Comparison of ENCODE assay signal across 29 cellular contexts in the genomic region with DNA sequence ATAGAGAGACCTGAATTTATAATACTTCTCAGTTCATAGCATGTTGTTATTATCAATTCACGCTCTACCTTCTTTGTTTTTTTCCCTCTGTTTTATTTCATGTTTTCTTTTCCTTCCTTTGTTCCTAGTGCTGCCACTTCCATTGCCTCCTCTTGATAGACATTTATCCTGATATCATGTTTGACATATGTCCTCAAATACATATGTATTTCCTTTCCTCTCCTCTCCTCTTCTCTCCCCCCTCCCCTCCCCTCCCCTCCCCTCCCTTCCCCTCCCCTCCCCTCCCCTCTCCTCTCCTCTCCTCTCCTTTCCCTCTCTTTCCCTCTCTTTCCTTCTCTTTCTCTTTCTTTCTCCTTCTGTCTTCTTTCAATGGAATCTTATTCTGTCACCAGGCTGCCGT.
"Had no signal": no experiment of that assay in that cellular context is flagged by ENCODE, and none has a peak within 500 bp of the region (broad histone marks: within the 10 kb centered on the region; RNA-seq: fewer than 3 reads in every experiment).

No MANE protein-coding gene starts in this region.

- DNase-seq: stimulated activated CD4-positive, alpha-beta T cell treated with anti-CD3 and anti-CD28 coated beads, Interleukin-2, amount 100 ng/mL, for 48 hours; stimulated activated CD4-positive, alpha-beta T cell treated with anti-CD3 and anti-CD28 coated beads, Interleukin-4, amount 100 ng/mL, for 1 hour; stimulated activated CD4-positive, alpha-beta T cell treated with anti-CD3 and anti-CD28 coated beads, Interleukin-4, amount 100 ng/mL, for 24 hours; stimulated activated CD4-positive, alpha-beta T cell treated with anti-CD3 and anti-CD28 coated beads, Interleukin-4, amount 100 ng/mL, for 4 hours; stimulated activated CD8-positive, alpha-beta memory T cell treated with anti-CD3 and anti-CD28 coated beads, Interleukin-4, amount 100 ng/mL, for 48 hours; stimulated activated naive B cell treated with anti-CD40 and anti-IgM and Interleukin-4, amounts not matched to agents 10 μg/mL and 1 μg/mL and 100 μg/mL, for 72 hours; stimulated activated naive CD4-positive, alpha-beta T cell; stimulated activated naive CD4-positive, alpha-beta T cell treated with Interleukin-2 at 50 U/mL for 16 hours; stimulated activated naive CD8-positive, alpha-beta T cell treated with anti-CD3 and anti-CD28 coated beads, Interleukin-15, amount 100 ng/mL, for 72 hours; stimulated activated naive CD8-positive, alpha-beta T cell treated with anti-CD3 and anti-CD28 coated beads, Interleukin-15, Interleukin-2, amounts not matched to agents 100 U/mL and 50 U/mL, for 24 hours; stomach; substantia nigra; testis; thyroid gland; tibial artery; transverse colon; trophoblast cell; upper lobe of right lung; uterus had no signal

- H3K27me3 Mint-ChIP-seq: stimulated activated naive B cell treated with anti-CD40 and anti-IgM and Interleukin-4, amounts not matched to agents 10 μg/mL and 1 μg/mL and 100 μg/mL, for 72 hours; stimulated activated naive CD8-positive, alpha-beta T cell treated with anti-CD3 and anti-CD28 coated beads, Interleukin-15, amount 100 ng/mL, for 72 hours; stimulated activated naive CD8-positive, alpha-beta T cell treated with anti-CD3 and anti-CD28 coated beads, Interleukin-15, Interleukin-2, amounts not matched to agents 100 ng/mL and 50 ng/mL, for 24 hours; type B pancreatic cell had no signal

- H3K4me1 ChIP-seq: stomach, suprapubic skin, testis, thyroid gland, tibial artery, upper lobe of left lung, upper lobe of right lung, uterus, vagina had no signal

- H3K27me3 ChIP-seq: stomach, suprapubic skin, testis, thyroid gland, tibial artery, tibial nerve, transverse colon, upper lobe of left lung, upper lobe of right lung, uterus, vagina had no signal

- H3K27ac Mint-ChIP-seq: stimulated activated effector memory CD8-positive, alpha-beta T cell treated with anti-CD3 and anti-CD28 coated beads, Interleukin-12 subunit alpha, Interleukin-12 subunit beta, amount 100 ng/mL, for 72 hours; stimulated activated memory B cell treated with anti-CD40 and anti-IgM and Interleukin-4, amounts not matched to agents 10 μg/mL and 1 μg/mL and 100 μg/mL, for 72 hours; stimulated activated naive B cell treated with anti-CD40 and anti-IgM and Interleukin-4, amounts not matched to agents 10 μg/mL and 1 μg/mL and 100 μg/mL, for 72 hours; stimulated activated naive CD8-positive, alpha-beta T cell treated with anti-CD3 and anti-CD28 coated beads, Interleukin-15, amount 100 ng/mL, for 72 hours; stimulated activated naive CD8-positive, alpha-beta T cell treated with anti-CD3 and anti-CD28 coated beads, Interleukin-15, Interleukin-2, amounts not matched to agents 100 ng/mL and 50 ng/mL, for 24 hours; type B pancreatic cell had no signal

- FAIRE-seq: urothelium cell line had no signal

- H3K4me1 Mint-ChIP-seq: stimulated activated effector memory CD8-positive, alpha-beta T cell treated with anti-CD3 and anti-CD28 coated beads, Interleukin-12 subunit alpha, Interleukin-12 subunit beta, amount 100 ng/mL, for 72 hours; stimulated activated memory B cell treated with anti-CD40 and anti-IgM and Interleukin-4, amounts not matched to agents 10 μg/mL and 1 μg/mL and 100 μg/mL, for 72 hours; stimulated activated naive B cell treated with anti-CD40 and anti-IgM and Interleukin-4, amounts not matched to agents 10 μg/mL and 1 μg/mL and 100 μg/mL, for 72 hours; stimulated activated naive CD8-positive, alpha-beta T cell treated with anti-CD3 and anti-CD28 coated beads, Interleukin-15, amount 100 ng/mL, for 72 hours had no signal

- H3K9me3 Mint-ChIP-seq: stimulated activated naive CD8-positive, alpha-beta T cell treated with anti-CD3 and anti-CD28 coated beads, Interleukin-15, Interleukin-2, amounts not matched to agents 100 ng/mL and 50 ng/mL, for 24 hours; type B pancreatic cell had no signal

- H3K9me3 ChIP-seq: stomach, suprapubic skin, testis, thoracic aorta, thyroid gland, tibial artery, tibial nerve, transverse colon, upper lobe of left lung, upper lobe of right lung, uterus, vagina had no signal

- H3K36me3 Mint-ChIP-seq: stimulated activated effector memory CD8-positive, alpha-beta T cell treated with anti-CD3 and anti-CD28 coated beads, Interleukin-12 subunit alpha, Interleukin-12 subunit beta, amount 100 ng/mL, for 72 hours; stimulated activated memory B cell treated with anti-CD40 and anti-IgM and Interleukin-4, amounts not matched to agents 10 μg/mL and 1 μg/mL and 100 μg/mL, for 72 hours; stimulated activated naive B cell treated with anti-CD40 and anti-IgM and Interleukin-4, amounts not matched to agents 10 μg/mL and 1 μg/mL and 100 μg/mL, for 72 hours; type B pancreatic cell had no signal

- H3K4me3 ChIP-seq: stomach, suprapubic skin, testis, thoracic aorta, thyroid gland, tibial artery, tibial nerve, transverse colon, upper lobe of left lung, upper lobe of right lung, uterus, vagina had no signal

- H3K4me3 Mint-ChIP-seq: stimulated activated effector memory CD8-positive, alpha-beta T cell treated with anti-CD3 and anti-CD28 coated beads, Interleukin-12 subunit alpha, Interleukin-12 subunit beta, amount 100 ng/mL, for 72 hours; stimulated activated memory B cell treated with anti-CD40 and anti-IgM and Interleukin-4, amounts not matched to agents 10 μg/mL and 1 μg/mL and 100 μg/mL, for 72 hours; stimulated activated naive B cell treated with anti-CD40 and anti-IgM and Interleukin-4, amounts not matched to agents 10 μg/mL and 1 μg/mL and 100 μg/mL, for 72 hours; stimulated activated naive CD8-positive, alpha-beta T cell treated with anti-CD3 and anti-CD28 coated beads, Interleukin-15, amount 100 ng/mL, for 72 hours; stimulated activated naive CD8-positive, alpha-beta T cell treated with anti-CD3 and anti-CD28 coated beads, Interleukin-15, Interleukin-2, amounts not matched to agents 100 ng/mL and 50 ng/mL, for 24 hours; type B pancreatic cell had no signal

- H3K27ac ChIP-seq: stomach, suprapubic skin, testis, thoracic aorta, thyroid gland, tibial artery, tibial nerve, transverse colon, upper lobe of left lung, upper lobe of right lung, uterus, vagina had no signal

- ATAC-seq: stimulated activated effector memory CD8-positive, alpha-beta T cell treated with anti-CD3 and anti-CD28 coated beads, Interleukin-12 subunit alpha, Interleukin-12 subunit beta, amount 100 ng/mL, for 72 hours; stimulated activated memory B cell treated with anti-CD40 and anti-IgM and Interleukin-4, amounts not matched to agents 10 μg/mL and 1 μg/mL and 100 μg/mL, for 72 hours; stimulated activated naive B cell treated with anti-CD40 and anti-IgM and Interleukin-4, amounts not matched to agents 10 μg/mL and 1 μg/mL and 100 μg/mL, for 72 hours; stimulated activated naive CD8-positive, alpha-beta T cell treated with anti-CD3 and anti-CD28 coated beads, Interleukin-15, amount 100 ng/mL, for 72 hours; stimulated activated naive CD8-positive, alpha-beta T cell treated with anti-CD3 and anti-CD28 coated beads, Interleukin-15, Interleukin-2, amounts not matched to agents 100 U/mL and 50 U/mL, for 24 hours; upper lobe of right lung had no signal

- H3K36me3 ChIP-seq: stomach, suprapubic skin, thoracic aorta, thyroid gland, tibial artery, tibial nerve, transverse colon, upper lobe of left lung, upper lobe of right lung, uterus, vagina had no signal
